1 cellular context compared by ENCODE assay signal in genomic region chr1:228265167-228265566, GRCh38.
TF ChIP-seq lines count a peak whose summit lies in the region.

No MANE protein-coding gene starts in this region.

TF ChIP-seq in K562, 482 proteins besides CTCF, POLR2A, EP300 and RAD21 (continued from another document and continues in another):
- TF ChIP-seq ATF3 (IDR thresholded peaks at IDR 0.05) (peak; percentile 94), ATF3 (CRISPR knock-in tag; conservative IDR thresholded peaks at IDR 0.05) (no peak), POLR2H (tag; IDR thresholded peaks at IDR 0.05; ENCODE audit: low read depth) (peak; percentile 54; the same call in 1 of the 2 replicates), MAFK (IDR thresholded peaks at IDR 0.05; ENCODE audit: low read length) (no peak), PML (IDR thresholded peaks at IDR 0.05; ENCODE audit: low read length) (no peak), SMARCC2 (IDR thresholded peaks at IDR 0.05; ENCODE audit: low read depth) (no peak), KDM2B (CRISPR knock-in tag; IDR thresholded peaks at IDR 0.05) (no peak), MAX (CRISPR knock-in tag; IDR thresholded peaks at IDR 0.05) (no peak), MCM2 (IDR thresholded peaks at IDR 0.05; ENCODE audit: low read depth) (no peak), THRB (CRISPR knock-in tag; conservative IDR thresholded peaks at IDR 0.05) (no peak), MYBL2 (IDR thresholded peaks at IDR 0.05; ENCODE audit: low read depth) (no peak), MYBL2 (CRISPR knock-in tag; IDR thresholded peaks at IDR 0.05; ENCODE audit: borderline replicate concordance) (no peak), CHD2 (IDR thresholded peaks at IDR 0.05; ENCODE audit: low read depth, low read length) (no peak), ELK1 (CRISPR knock-in tag; IDR thresholded peaks at IDR 0.05) (no peak), JUND (IDR thresholded peaks at IDR 0.05; ENCODE audit: borderline replicate concordance, low read depth, low read length) (no peak), JUND (tag; IDR thresholded peaks at IDR 0.05; ENCODE audit: borderline replicate concordance, low read depth, low read length) (peak; percentile 55; the same call in 1 of the 3 replicates), ESRRA (IDR thresholded peaks at IDR 0.05; ENCODE audit: borderline replicate concordance, low read depth) (no peak), BMI1 (IDR thresholded peaks at IDR 0.05; ENCODE audit: low read length) (no peak), E2F4 (CRISPR knock-in tag; IDR thresholded peaks at IDR 0.05; ENCODE audit: low read depth) (no peak), KAT7 (CRISPR knock-in tag; IDR thresholded peaks at IDR 0.05; ENCODE audit: borderline replicate concordance) (no peak), SMC3 (conservative IDR thresholded peaks at IDR 0.05; ENCODE audit: insufficient read depth, low read depth, low read length) (peak; percentile 23; the same call in 1 of the 2 replicates), TRIM24 (IDR thresholded peaks at IDR 0.05) (peak; percentile 58 to 75; a peak in 2 of 4 replicates), NR4A1 (CRISPR knock-in tag; IDR thresholded peaks at IDR 0.05) (no peak), NR4A1 (tag; IDR thresholded peaks at IDR 0.05) (no peak), GABPB2 (CRISPR knock-in tag; conservative IDR thresholded peaks at IDR 0.05) (no peak), PKNOX1 (IDR thresholded peaks at IDR 0.05) (no peak), ZKSCAN8 (CRISPR knock-in tag; IDR thresholded peaks at IDR 0.05) (0 out of 2 replicates have a peak, but pooled peaks have one; percentile 27), ZNF644 (tag; IDR thresholded peaks at IDR 0.05; ENCODE audit: low read depth) (no peak), CUX1 (CRISPR knock-in tag; IDR thresholded peaks at IDR 0.05) (no peak), ZNF717 (CRISPR knock-in tag; IDR thresholded peaks at IDR 0.05) (no peak), CREB3L1 (IDR thresholded peaks at IDR 0.05; ENCODE audit: borderline replicate concordance, low read depth) (no peak), ZNF217 (CRISPR knock-in tag; IDR thresholded peaks at IDR 0.05) (no peak), LEF1 (IDR thresholded peaks at IDR 0.05) (no peak), ZNF77 (CRISPR knock-in tag; IDR thresholded peaks at IDR 0.05) (no peak), BRD9 (IDR thresholded peaks at IDR 0.05; ENCODE audit: low read depth, partially characterized antibody) (peak; percentile 56), CBFA2T3 (IDR thresholded peaks at IDR 0.05) (no peak), STAT6 (CRISPR knock-in tag; IDR thresholded peaks at IDR 0.05) (no peak), NR0B1 (IDR thresholded peaks at IDR 0.05; ENCODE audit: partially characterized antibody) (no peak), CHD1 (IDR thresholded peaks at IDR 0.05; ENCODE audit: low read length) (no peak), PRDM10 (IDR thresholded peaks at IDR 0.05; ENCODE audit: partially characterized antibody) (no peak), ZEB2 (IDR thresholded peaks at IDR 0.05) (no peak)
